In the genomic region with DNA sequence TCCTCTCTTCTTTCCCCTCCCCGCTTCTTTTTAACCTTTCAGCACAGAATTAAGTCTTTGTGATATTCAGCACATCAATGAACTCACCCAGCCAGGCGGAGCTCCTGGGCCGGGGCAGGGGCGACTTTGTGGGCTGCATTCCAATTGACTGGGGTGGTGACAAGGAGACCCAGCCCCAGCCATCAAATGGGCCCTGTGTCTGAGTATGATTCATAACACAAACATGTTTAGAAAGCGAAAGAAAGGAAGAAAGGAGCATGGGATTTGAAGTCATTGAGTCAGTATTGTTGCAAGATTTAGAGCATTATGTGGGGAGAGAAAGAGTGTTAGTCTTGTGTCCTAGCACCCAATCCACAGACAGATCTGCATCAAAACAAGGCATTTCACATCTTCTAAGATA, we compare ENCODE assay signal across 14 cellular contexts.
A peak's percentile ranks its signal among the peaks of the same experiment; 100 is the strongest.
DNase-seq lines count a peak whose midpoint lies in the region; ATAC-seq and TF ChIP-seq lines count a peak whose summit lies in the region.
"Had no signal": no experiment of that assay in that cellular context is flagged by ENCODE, and none has a peak within 500 bp of the region (broad histone marks: within the 10 kb centered on the region; RNA-seq: fewer than 3 reads in every experiment).

No MANE protein-coding gene starts in this region.

- DNase-seq in ELR (ENCODE audit: low read depth): peak; percentile 82
- peak; percentile 66 for DNase-seq in osteoblast (ENCODE audit: insufficient read length, low spot score, missing footprints)
- no peak for DNase-seq in DMS79 treated with DMSO at 0.1 percent for 48 hours (lab: John Stamatoyannopoulos, UW)
- DNase-seq: activated T-cell treated with anti-CD3 and anti-CD28 coated beads, Interleukin-2, amount 50 U/mL, for 4 hours; CD8-positive, alpha-beta T cell; stimulated activated CD8-positive, alpha-beta memory T cell treated with anti-CD3 and anti-CD28 coated beads, Interleukin-4, amount 100 ng/mL, for 48 hours; SW 1271 had no signal

- peak overlapping the region; percentile 83 for H3K4me2 ChIP-seq in osteoblast (ENCODE audit: insufficient read depth, low read length)

- TF ChIP-seq EP300 in gastroesophageal sphincter (IDR thresholded peaks at IDR 0.05): no peak

- TF ChIP-seq POLR2A in gastroesophageal sphincter (IDR thresholded peaks at IDR 0.05): no peak

- H3K4me1 ChIP-seq in gastroesophageal sphincter (peaks cover 0 to 55% (median 20%) of the 10 kb centered on the region in 3 donors), osteoblast (ENCODE audit: insufficient read depth, low read length) (peaks cover 24% of the 10 kb centered on the region)

- WGBS in gastroesophageal sphincter (ENCODE audit: low coverage in 1 of 2), 2 donors: 60 to 86% methylated on average over 1 to 5 of the region's 5 CpGs

- H3K27me3 ChIP-seq in gastroesophageal sphincter (no peaks in the 10 kb centered on the region), osteoblast (ENCODE audit: insufficient read depth, low read length) (no peaks in the 10 kb centered on the region)
- H3K27me3 ChIP-seq: neutrophil had no signal

- H3K79me2 ChIP-seq in osteoblast (ENCODE audit: insufficient read depth, low read length): peaks cover 2% of the 10 kb centered on the region

- H3K4me3 ChIP-seq in gastroesophageal sphincter: no peak overlapping the region
- H3K4me3 ChIP-seq in osteoblast (ENCODE audit: insufficient read depth, low read length): peak overlapping the region; percentile 72

- TF ChIP-seq CTCF in gastroesophageal sphincter (IDR thresholded peaks at IDR 0.05) (no peak), osteoblast (IDR thresholded peaks at IDR 0.05; ENCODE audit: extremely low read depth, low read depth, low read length) (no peak)

- H2AFZ ChIP-seq in osteoblast (ENCODE audit: low read length): peak overlapping the region; percentile 52

- H3K36me3 ChIP-seq in gastroesophageal sphincter (no peaks in the 10 kb centered on the region), osteoblast (ENCODE audit: insufficient read depth, low read length) (no peaks in the 10 kb centered on the region)
- H3K36me3 ChIP-seq: neutrophil had no signal

- H3K27ac ChIP-seq in gastroesophageal sphincter (peak overlapping the region in 3 of 4 donors; percentile 43 to 53 (median 49)), osteoblast (ENCODE audit: low read depth, low read length) (peak overlapping the region; percentile 54)
- H3K27ac ChIP-seq: epithelial cell of prostate, neutrophil had no signal

- no peaks in the 10 kb centered on the region for H3K9me3 ChIP-seq in gastroesophageal sphincter
- no peaks in the 10 kb centered on the region for H3K9me3 ChIP-seq in osteoblast (ENCODE audit: low read depth, low read length)
- H3K9me3 ChIP-seq: neutrophil had no signal

- H4K20me1 ChIP-seq in osteoblast (ENCODE audit: insufficient read depth, low read length): no peaks in the 10 kb centered on the region

- ATAC-seq in SK-N-SH treated with all-trans-retinoic acid at 6 μM for 48 hours (peak; percentile 65), gastroesophageal sphincter (no peak), HG02885 (IDR thresholded peaks at IDR 0.05; ENCODE audit: poor library complexity, unreplicated experiment) (no peak), HG03139 (IDR thresholded peaks at IDR 0.05; ENCODE audit: unreplicated experiment) (no peak), GM18861 (IDR thresholded peaks at IDR 0.05; ENCODE audit: unreplicated experiment) (no peak)
- ATAC-seq: activated T-cell treated with anti-CD3 and anti-CD28 coated beads, Interleukin-2, amount 50 U/mL, for 4 hours; CD8-positive, alpha-beta T cell had no signal

TF ChIP-seq in SK-N-SH treated with all-trans-retinoic acid at 6 μM for 48 hours, 23 proteins besides CTCF, POLR2A, EP300 and RAD21:
- TF ChIP-seq TSHZ2 (CRISPR knock-in tag; IDR thresholded peaks at IDR 0.05) (no peak), ESRRG (CRISPR knock-in tag; IDR thresholded peaks at IDR 0.05) (no peak), TOX (CRISPR knock-in tag; IDR thresholded peaks at IDR 0.05; ENCODE audit: borderline replicate concordance) (no peak), RARB (CRISPR knock-in tag; IDR thresholded peaks at IDR 0.05) (no peak), GLIS3 (CRISPR knock-in tag; IDR thresholded peaks at IDR 0.05) (no peak), ZC3H10 (CRISPR knock-in tag; IDR thresholded peaks at IDR 0.05) (no peak), OSR1 (CRISPR knock-in tag; IDR thresholded peaks at IDR 0.05) (no peak), ZNF8 (CRISPR knock-in tag; IDR thresholded peaks at IDR 0.05) (no peak), SNAI2 (CRISPR knock-in tag; IDR thresholded peaks at IDR 0.05) (no peak), ARNTL (CRISPR knock-in tag; IDR thresholded peaks at IDR 0.05; ENCODE audit: borderline replicate concordance, low read depth) (no peak), ISL1 (CRISPR knock-in tag; IDR thresholded peaks at IDR 0.05) (no peak), ZNF70 (CRISPR knock-in tag; IDR thresholded peaks at IDR 0.05) (no peak), ZFP30 (CRISPR knock-in tag; IDR thresholded peaks at IDR 0.05) (no peak), TCF4 (CRISPR knock-in tag; IDR thresholded peaks at IDR 0.05; ENCODE audit: borderline replicate concordance) (no peak), ZNF565 (CRISPR knock-in tag; conservative IDR thresholded peaks at IDR 0.05; ENCODE audit: low read depth) (no peak)
